1 cellular context compared by ENCODE assay signal in genomic region chr5:56501949-56502557, GRCh38.
TF ChIP-seq lines count a peak whose summit lies in the region.

No MANE protein-coding gene starts in this region.

TF ChIP-seq in IMR-90, 13 proteins besides CTCF, POLR2A, EP300 and RAD21 (continued from another document):
- TF ChIP-seq, protein P1, sequence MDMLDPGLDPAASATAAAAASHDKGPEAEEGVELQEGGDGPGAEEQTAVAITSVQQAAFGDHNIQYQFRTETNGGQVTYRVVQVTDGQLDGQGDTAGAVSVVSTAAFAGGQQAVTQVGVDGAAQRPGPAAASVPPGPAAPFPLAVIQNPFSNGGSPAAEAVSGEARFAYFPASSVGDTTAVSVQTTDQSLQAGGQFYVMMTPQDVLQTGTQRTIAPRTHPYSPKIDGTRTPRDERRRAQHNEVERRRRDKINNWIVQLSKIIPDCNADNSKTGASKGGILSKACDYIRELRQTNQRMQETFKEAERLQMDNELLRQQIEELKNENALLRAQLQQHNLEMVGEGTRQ (IDR thresholded peaks at IDR 0.05; ENCODE audit: low read depth, low read length) = no peak
- TF ChIP-seq RFX5 (IDR thresholded peaks at IDR 0.05; ENCODE audit: low read depth, low read length) (no peak), NFE2L2 (IDR thresholded peaks at IDR 0.05; ENCODE audit: low read depth, low read length) (no peak)
